In the genomic region with DNA sequence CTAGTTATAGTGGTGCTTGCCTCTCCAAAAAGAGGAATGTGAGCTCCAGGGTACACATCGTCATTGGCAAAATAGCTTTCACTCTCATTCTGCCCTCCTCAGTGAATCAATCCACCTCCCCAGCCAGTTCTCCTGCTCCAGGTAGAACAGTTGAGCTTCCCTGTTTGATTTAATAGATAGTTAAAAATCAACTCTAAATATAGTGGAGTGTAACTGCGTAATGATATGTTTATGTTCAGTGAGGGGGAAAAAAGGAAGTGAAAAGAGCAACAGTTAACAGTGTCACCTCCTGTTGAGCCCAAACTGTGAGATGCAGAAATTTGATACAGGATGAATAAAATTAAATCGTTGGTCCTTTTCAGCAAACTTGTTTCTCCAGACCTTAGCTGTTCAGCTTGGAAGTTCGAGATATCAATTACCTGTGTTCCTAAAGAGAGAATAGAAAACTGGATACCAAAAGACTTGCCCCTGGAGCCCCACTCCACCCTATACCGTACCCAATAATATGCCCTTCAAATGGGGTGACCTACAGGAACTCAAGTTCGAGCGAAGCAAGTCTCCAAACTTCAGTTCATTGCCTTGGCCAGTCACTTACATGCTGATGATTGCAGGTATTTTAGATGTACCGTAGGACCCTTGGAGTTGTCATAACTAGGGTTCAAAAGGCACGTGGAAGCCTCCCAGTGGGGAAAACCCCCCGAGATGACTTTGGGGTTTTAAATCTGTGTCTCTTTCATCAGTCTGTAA, we compare ENCODE assay signal across 12 cellular contexts.
DNase-seq lines count a peak whose midpoint lies in the region; ATAC-seq and TF ChIP-seq lines count a peak whose summit lies in the region.
"Had no signal": no experiment of that assay in that cellular context is flagged by ENCODE, and none has a peak within 500 bp of the region (broad histone marks: within the 10 kb centered on the region; RNA-seq: fewer than 3 reads in every experiment).

No MANE protein-coding gene starts in this region.

- TF ChIP-seq CTCF in stomach (IDR thresholded peaks at IDR 0.05) = no peak

- TF ChIP-seq EP300 in stomach (IDR thresholded peaks at IDR 0.05) = no peak

- peaks cover 0 to 9% of the 10 kb centered on the region in 2 donors for H3K4me1 Mint-ChIP-seq in immature natural killer cell

- DNase-seq in NCI-H146 treated with DMSO at 0.1 percent for 48 hours (lab: John Stamatoyannopoulos, UW; ENCODE audit: unreplicated experiment) (peak; percentile 92), immature natural killer cell (no peak), LoVo (ENCODE audit: low spot score) (no peak), NCI-H1105 treated with DMSO at 0.1 percent for 48 hours (lab: John Stamatoyannopoulos, UW) (no peak), stomach (no peak)
- DNase-seq: Calu3; NK-92 treated with Interleukin-12 subunit alpha and Interleukin-12 subunit beta, amount 100 ng/mL, for 24 hours had no signal

- H3K27me3 ChIP-seq in stomach = no peaks in the 10 kb centered on the region

- no peak overlapping the region for H3K27ac ChIP-seq in stomach
- H3K27ac ChIP-seq: KMS-11 had no signal

- intact Hi-C loops in stomach (cut with DNase I; ENCODE audit: low total_unique reads) = no loop called here

- H3K9me3 Mint-ChIP-seq in immature natural killer cell = peaks cover 0 to 7% (median 2%) of the 10 kb centered on the region in 6 donors

- peak; percentile 92 for ATAC-seq in GM18511 (IDR thresholded peaks at IDR 0.05; ENCODE audit: unreplicated experiment)
- peak; percentile 45 for ATAC-seq in HG02678 (IDR thresholded peaks at IDR 0.05; ENCODE audit: unreplicated experiment)
- no peak for ATAC-seq in GM21515 (IDR thresholded peaks at IDR 0.05; ENCODE audit: unreplicated experiment)

- no peaks in the 10 kb centered on the region for H3K4me1 ChIP-seq in stomach

- H3K27ac Mint-ChIP-seq in immature natural killer cell = no peak overlapping the region
- H3K27ac Mint-ChIP-seq: activated naive CD8-positive, alpha-beta T cell had no signal

- 72 to 81% (median 75%) methylated on average over 10 of the region's 10 CpGs for WGBS in stomach, 5 donors

- H3K9me3 ChIP-seq in stomach = no peaks in the 10 kb centered on the region

- TF ChIP-seq POLR2A in stomach (IDR thresholded peaks at IDR 0.05) = no peak

- H3K36me3 Mint-ChIP-seq in immature natural killer cell = peaks cover 3 to 5% (median 4%) of the 10 kb centered on the region in 3 donors

- H3K4me3 Mint-ChIP-seq in immature natural killer cell = peak overlapping the region in 3 of 5 donors; percentile 47 to 58 (median 54)
- H3K4me3 Mint-ChIP-seq: activated naive CD8-positive, alpha-beta T cell had no signal

- peaks cover 0 to 2% (median 0%) of the 10 kb centered on the region in 3 donors for H3K27me3 Mint-ChIP-seq in immature natural killer cell (ENCODE audit: low read depth in 3 of 3)
- H3K27me3 Mint-ChIP-seq: activated naive CD8-positive, alpha-beta T cell had no signal

- H3K36me3 ChIP-seq in stomach = no peaks in the 10 kb centered on the region

- no peak overlapping the region for H3K4me3 ChIP-seq in stomach
